Comparison of ENCODE assay signal across 9 cellular contexts in the genomic region with DNA sequence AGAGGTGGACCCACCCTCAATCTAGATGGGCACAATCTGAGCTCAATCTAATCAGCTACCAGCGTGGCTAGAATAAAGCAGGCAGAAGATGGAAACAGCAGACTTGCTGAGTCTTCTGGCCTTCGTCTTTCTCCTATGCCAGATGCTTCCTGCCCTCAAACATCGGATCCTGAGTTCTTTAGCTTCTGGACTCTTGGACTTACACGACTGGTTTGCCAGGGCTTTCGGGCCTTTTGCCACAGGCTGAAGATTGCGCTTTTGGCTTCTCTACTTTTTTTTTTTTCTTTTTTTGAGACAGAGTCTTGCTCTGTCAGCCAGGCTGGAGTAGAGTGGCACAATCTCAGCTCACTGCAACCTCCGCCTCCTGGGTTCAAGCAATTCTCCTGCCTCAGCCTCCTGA.
"Had no signal": no experiment of that assay in that cellular context is flagged by ENCODE, and none has a peak within 500 bp of the region (broad histone marks: within the 10 kb centered on the region; RNA-seq: fewer than 3 reads in every experiment).

No MANE protein-coding gene starts in this region.

- H3K27ac Mint-ChIP-seq: GM23338, H9, HFFc6 had no signal

- H2AFZ ChIP-seq: GM23248, GM23338 had no signal

- H3K9me3 Mint-ChIP-seq: HFFc6 had no signal

- H3K4me2 ChIP-seq: GM23338 had no signal

- H3K4me3 Mint-ChIP-seq: GM23338, H9, HFFc6 had no signal

- H3K9me3 ChIP-seq: HAP-1 had no signal

- DNase-seq: GM23248, GOT3, H7, H9, HCEC 1CT, HFFc6 had no signal

- H3K27ac ChIP-seq: GM23248 had no signal

- H3K4me3 ChIP-seq: GM23248, GM23338, HAP-1 had no signal

- H3K36me3 ChIP-seq: HAP-1 had no signal

- H3K4me1 Mint-ChIP-seq: GM23338 had no signal

- H3K9ac ChIP-seq: GM23248 had no signal

- ATAC-seq: GM23338, HCT116 had no signal

- H3K4me1 ChIP-seq: HAP-1 had no signal
